2 cellular contexts compared by ENCODE assay signal in the genomic region with DNA sequence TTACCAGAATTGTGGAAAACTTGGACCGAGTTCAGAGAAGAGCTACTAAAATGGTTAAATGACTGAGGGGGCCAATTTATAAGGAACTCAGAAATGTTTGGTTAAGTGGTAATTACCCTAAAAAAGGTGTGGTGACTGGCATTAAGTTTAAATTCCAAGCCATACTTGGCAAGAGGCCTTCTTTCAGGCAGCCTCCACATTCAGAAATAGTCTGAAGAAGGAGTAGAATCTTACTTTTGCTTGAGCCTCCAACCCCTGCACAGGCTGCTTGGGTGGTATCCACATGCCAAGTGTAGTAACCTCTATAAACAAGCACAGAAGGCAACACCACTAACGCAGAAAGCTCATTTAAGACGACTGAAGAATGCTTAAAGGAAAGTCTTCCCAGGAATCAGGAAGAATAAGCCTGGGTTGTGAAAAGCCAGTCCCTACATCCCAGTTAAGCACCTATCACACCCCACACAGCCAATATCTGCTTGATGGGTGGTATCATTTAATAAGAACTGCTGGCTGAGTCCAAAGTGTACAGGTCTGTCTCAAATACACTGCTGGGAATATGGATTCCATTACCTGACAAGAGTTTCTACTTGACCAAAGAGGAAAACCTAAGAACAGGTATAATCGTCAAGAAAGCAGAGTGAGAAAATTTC.
TF ChIP-seq lines count a peak whose summit lies in the region.

No MANE protein-coding gene starts in this region.

TF ChIP-seq in IMR-90, 13 proteins besides CTCF, POLR2A, EP300 and RAD21:
- TF ChIP-seq MAZ (IDR thresholded peaks at IDR 0.05; ENCODE audit: borderline replicate concordance, low read depth, low read length) (no peak), NFE2L2 (IDR thresholded peaks at IDR 0.05; ENCODE audit: low read depth, low read length) (no peak), BHLHE40 (IDR thresholded peaks at IDR 0.05; ENCODE audit: low read depth, low read length) (no peak), CHD1 (IDR thresholded peaks at IDR 0.05; ENCODE audit: low read depth, low read length) (no peak), SMC3 (IDR thresholded peaks at IDR 0.05; ENCODE audit: low read depth, low read length) (no peak), MAFK (IDR thresholded peaks at IDR 0.05; ENCODE audit: low read depth, low read length) (no peak), MXI1 (IDR thresholded peaks at IDR 0.05; ENCODE audit: borderline replicate concordance, low read depth, low read length) (no peak), RFX5 (IDR thresholded peaks at IDR 0.05; ENCODE audit: low read depth, low read length) (no peak)

TF ChIP-seq in H1, 55 proteins besides CTCF, POLR2A, EP300 and RAD21:
- TF ChIP-seq BACH1 (IDR thresholded peaks at IDR 0.05; ENCODE audit: low read length) (no peak), HDAC6 (IDR thresholded peaks at IDR 0.05; ENCODE audit: low read depth, low read length) (no peak), GABPA (IDR thresholded peaks at IDR 0.05; ENCODE audit: borderline replicate concordance, insufficient read depth, low read length) (no peak), BRCA1 (IDR thresholded peaks at IDR 0.05; ENCODE audit: low read depth, low read length) (no peak), SIX5 (IDR thresholded peaks at IDR 0.05; ENCODE audit: low read depth, low read length) (no peak), JUND (IDR thresholded peaks at IDR 0.05; ENCODE audit: low read length) (no peak), CBX8 (IDR thresholded peaks at IDR 0.05; ENCODE audit: borderline replicate concordance, low read depth, low read length) (no peak), TAF7 (optimal IDR thresholded peaks at IDR 0.05; ENCODE audit: borderline replicate concordance, low read depth, low read length) (no peak), EGR1 (IDR thresholded peaks at IDR 0.05; ENCODE audit: borderline replicate concordance, low read depth, low read length) (no peak), SIRT6 (IDR thresholded peaks at IDR 0.05; ENCODE audit: low read length) (no peak), YY1 (IDR thresholded peaks at IDR 0.05; ENCODE audit: low read depth, low read length) (no peak)
